Comparison of ENCODE assay signal across 11 cellular contexts in genomic region chrX:48002929-48003328, GRCh38. TPM values are rescaled to one million over a fixed set of nuclear protein-coding genes. Genes with fewer than 3 reads are reported as not detected.
DNase-seq lines count a peak whose midpoint lies in the region; ATAC-seq, FAIRE-seq and TF ChIP-seq lines count a peak whose summit lies in the region.
"Had no signal": no experiment of that assay in that cellular context is flagged by ENCODE, and none has a peak within 500 bp of the region (broad histone marks: within the 10 kb centered on the region; RNA-seq: fewer than 3 reads in every experiment).

No MANE protein-coding gene starts in this region.

- no peak for FAIRE-seq in kidney (lab: Jason Lieb, UNC)
- FAIRE-seq: H54 had no signal

- H3K27ac ChIP-seq in AG04450 (ENCODE audit: low read depth, low read length) (no peak overlapping the region), kidney (ENCODE audit: low read depth in 2 of 2, low read length in 2 of 2) (no peak overlapping the region)

- H3K9me3 Mint-ChIP-seq in naive thymus-derived CD8-positive, alpha-beta T cell, result peaks cover 0 to 4% (median 0%) of the 10 kb centered on the region in 9 donors

- H3K4me3 Mint-ChIP-seq in naive thymus-derived CD8-positive, alpha-beta T cell, result peak overlapping the region in 9 of 10 donors; percentile 29 to 98 (median 93)

- ATAC-seq in naive thymus-derived CD8-positive, alpha-beta T cell, result no peak
- ATAC-seq in GM19023 (IDR thresholded peaks at IDR 0.05; ENCODE audit: unreplicated experiment), result no peak
- no peak for ATAC-seq in HG02588 (IDR thresholded peaks at IDR 0.05; ENCODE audit: unreplicated experiment)

- no peaks in the 10 kb centered on the region for H3K27me3 ChIP-seq in AG04450 (ENCODE audit: control insufficient read depth, insufficient read depth, low read length)

- CTCF ChIA-PET in AG04450 (lab: Charles Lee), result no interaction called here

- no peaks in the 10 kb centered on the region for H3K4me1 ChIP-seq in kidney (ENCODE audit: control insufficient read depth in 1 of 2, insufficient read depth in 1 of 2, low read depth in 1 of 2, low read length in 2 of 2)

- TF ChIP-seq CTCF in AG04450 (IDR thresholded peaks at IDR 0.05; ENCODE audit: low read depth, low read length), result no peak
- no peak for TF ChIP-seq CTCF in cardiac fibroblast (IDR thresholded peaks at IDR 0.05; ENCODE audit: low read depth, low read length)
- TF ChIP-seq CTCF in kidney (IDR thresholded peaks at IDR 0.05; ENCODE audit: borderline replicate concordance, extremely low read depth, insufficient read depth), result no peak

- intact Hi-C loops in kidney (cut with DNase I), result no loop called here

- DNase-seq in AG04450 (ENCODE audit: low read depth, low spot score) (no peak), cardiac fibroblast (ENCODE audit: low read depth in 2 of 2) (no peak), kidney (no peak), occipital lobe (lab: John Stamatoyannopoulos, UW) (no peak)
- DNase-seq in Jurkat, Clone E6-1 (ENCODE audit: low read depth, low spot score), result no peak
- no peak for DNase-seq in naive thymus-derived CD8-positive, alpha-beta T cell
- DNase-seq: GF-D8, NCI-H2029 treated with DMSO at 0.1 percent for 48 hours had no signal

- no peak overlapping the region for H3K9ac ChIP-seq in kidney (ENCODE audit: low read length in 2 of 2)

- peaks cover 0 to 32% (median 10%) of the 10 kb centered on the region in 3 donors for H3K36me3 Mint-ChIP-seq in naive thymus-derived CD8-positive, alpha-beta T cell

- peak overlapping the region in 6 of 10 donors; percentile 12 to 99 (median 81) for H3K27ac Mint-ChIP-seq in naive thymus-derived CD8-positive, alpha-beta T cell

- POLR2A ChIA-PET in AG04450 (lab: Yijun Ruan, JAX), result no interaction called here
- POLR2A ChIA-PET in naive thymus-derived CD8-positive, alpha-beta T cell (lab: Charles Lee), result no interaction called here

- no peaks in the 10 kb centered on the region for H3K36me3 ChIP-seq in kidney (ENCODE audit: control insufficient read depth in 1 of 2, insufficient read depth in 2 of 2, low read length in 2 of 2)

- peaks cover 10 to 34% (median 25%) of the 10 kb centered on the region in 4 donors for H3K4me1 Mint-ChIP-seq in naive thymus-derived CD8-positive, alpha-beta T cell

- H3K27me3 Mint-ChIP-seq in naive thymus-derived CD8-positive, alpha-beta T cell, result no peaks in the 10 kb centered on the region

- H3K9me3 ChIP-seq in AG04450 (ENCODE audit: control insufficient read depth, insufficient read depth, low read length) (no peaks in the 10 kb centered on the region), kidney (ENCODE audit: control insufficient read depth in 1 of 2, low read length in 2 of 2) (no peaks in the 10 kb centered on the region)

- peak overlapping the region; percentile 74 for H3K4me3 ChIP-seq in AG04450 (ENCODE audit: low read depth, low read length)
- peak overlapping the region; percentile 77 for H3K4me3 ChIP-seq in Jurkat, Clone E6-1 (ENCODE audit: low read length)
- H3K4me3 ChIP-seq in cardiac fibroblast (replicated peaks in 1 of 2; ENCODE audit: low read depth in 2 of 2, low read length in 2 of 2), result peak overlapping the region; percentile 63 to 68
- peak overlapping the region in 1 of 2 donors; percentile 82 for H3K4me3 ChIP-seq in kidney (ENCODE audit: low read length in 2 of 2)

RNA-seq across cellular contexts. Expression of gene ZNF182, which starts 0.9 kb away (rescaled TPM):
- polyA plus RNA-seq in AG04450 (2011; rRNA removed) (2.4 and 3.6 TPM in 2 replicates), kidney (ENCODE audit: insufficient read depth, low read depth, low replicate concordance) (3.2 TPM)
- 2.1 and 3.4 TPM in 2 replicates for polyA minus RNA-seq in AG04450 (2011; rRNA and poly(A)+ RNA removed)
- 0.84 TPM for polyA plus RNA-seq in Jurkat, Clone E6-1 (2012; ENCODE audit: insufficient read depth, insufficient read length)
- total RNA-seq in naive thymus-derived CD8-positive, alpha-beta T cell, result 10 to 100 TPM; 14.2 to 14.6 TPM
- 1 to 10 TPM; 3.7 to 7.6 (median 6.5) TPM for polyA plus RNA-seq in naive thymus-derived CD8-positive, alpha-beta T cell
- total RNA-seq in kidney (5.8 TPM), occipital lobe (7.2 TPM)

RNA-seq across cellular contexts. Expression of gene SPACA5, which starts 3.9 kb away (rescaled TPM):
- polyA plus RNA-seq in AG04450 (2011; rRNA removed) (not detected in 2 replicates), kidney (ENCODE audit: insufficient read depth, low read depth, low replicate concordance) (not detected)
- polyA minus RNA-seq in AG04450 (2011; rRNA and poly(A)+ RNA removed), result not detected in 2 replicates
- not detected for polyA plus RNA-seq in Jurkat, Clone E6-1 (2012; ENCODE audit: insufficient read depth, insufficient read length)
- total RNA-seq in naive thymus-derived CD8-positive, alpha-beta T cell, result not detected
- polyA plus RNA-seq in naive thymus-derived CD8-positive, alpha-beta T cell, result not detected
- total RNA-seq in kidney (not detected), occipital lobe (not detected)
